1 cellular context compared by ENCODE assay signal in genomic region chr14:22978873-22979671, GRCh38.
A peak's percentile ranks its signal among the peaks of the same experiment; 100 is the strongest.
TF ChIP-seq lines count a peak whose summit lies in the region.

No MANE protein-coding gene starts in this region.

TF ChIP-seq in HEK293, 187 proteins besides CTCF, POLR2A, EP300 and RAD21 (continued from another document):
- TF ChIP-seq ZNF266 (tag by site-specific recombination; IDR thresholded peaks at IDR 0.05; ENCODE audit: low read depth) (no peak), ZSCAN4 (tag by site-specific recombination; IDR thresholded peaks at IDR 0.05) (no peak), ZNF529 (tag by site-specific recombination; IDR thresholded peaks at IDR 0.05; ENCODE audit: insufficient replicate concordance) (no peak), ZNF544 (tag by site-specific recombination; IDR thresholded peaks at IDR 0.05) (no peak), ZNF624 (tag by site-specific recombination; IDR thresholded peaks at IDR 0.05) (no peak), ZNF132 (tag by site-specific recombination; IDR thresholded peaks at IDR 0.05; ENCODE audit: borderline replicate concordance) (no peak), ZBTB48 (tag by site-specific recombination; IDR thresholded peaks at IDR 0.05) (peak; percentile 38; the same call in 1 of the 2 replicates), ZNF404 (tag by site-specific recombination; IDR thresholded peaks at IDR 0.05) (no peak), GFI1B (tag by site-specific recombination; IDR thresholded peaks at IDR 0.05) (no peak), GLI2 (tag by site-specific recombination; IDR thresholded peaks at IDR 0.05; ENCODE audit: borderline replicate concordance, low read depth) (no peak), PRDM1 (tag by site-specific recombination; IDR thresholded peaks at IDR 0.05) (no peak), PRDM4 (tag by site-specific recombination; IDR thresholded peaks at IDR 0.05) (no peak), ZNF560 (tag by site-specific recombination; IDR thresholded peaks at IDR 0.05; ENCODE audit: borderline replicate concordance) (no peak), ZNF223 (tag by site-specific recombination; IDR thresholded peaks at IDR 0.05) (no peak), ZNF341 (tag by site-specific recombination; IDR thresholded peaks at IDR 0.05; ENCODE audit: low read depth) (0 out of 2 replicates have a peak, but pooled peaks have one; percentile 16), ZNF521 (tag by site-specific recombination; IDR thresholded peaks at IDR 0.05) (no peak), ZNF274 (IDR thresholded peaks at IDR 0.05; ENCODE audit: low read length) (no peak), ZNF274 (tag by site-specific recombination; IDR thresholded peaks at IDR 0.05; ENCODE audit: borderline replicate concordance) (no peak), ZNF664 (tag by site-specific recombination; IDR thresholded peaks at IDR 0.05) (no peak), ZNF596 (tag by site-specific recombination; IDR thresholded peaks at IDR 0.05) (no peak), ZNF112 (tag by site-specific recombination; IDR thresholded peaks at IDR 0.05) (no peak), REPIN1 (tag by site-specific recombination; IDR thresholded peaks at IDR 0.05; ENCODE audit: low read depth) (no peak), ZBTB20 (tag by site-specific recombination; IDR thresholded peaks at IDR 0.05) (0 out of 2 replicates have a peak, but pooled peaks have one; percentile 19), OSR2 (tag by site-specific recombination; IDR thresholded peaks at IDR 0.05) (no peak), ZBTB17 (tag by site-specific recombination; IDR thresholded peaks at IDR 0.05) (peak; percentile 56; the same call in 1 of the 2 replicates), WT1 (tag by site-specific recombination; IDR thresholded peaks at IDR 0.05) (no peak), PBX3 (CRISPR knock-in tag; IDR thresholded peaks at IDR 0.05) (no peak), ZBTB10 (tag by site-specific recombination; IDR thresholded peaks at IDR 0.05) (no peak), ZNF335 (tag by site-specific recombination; conservative IDR thresholded peaks at IDR 0.05) (no peak), ZNF239 (tag by site-specific recombination; IDR thresholded peaks at IDR 0.05) (no peak)
- TF ChIP-seq, protein P1, sequence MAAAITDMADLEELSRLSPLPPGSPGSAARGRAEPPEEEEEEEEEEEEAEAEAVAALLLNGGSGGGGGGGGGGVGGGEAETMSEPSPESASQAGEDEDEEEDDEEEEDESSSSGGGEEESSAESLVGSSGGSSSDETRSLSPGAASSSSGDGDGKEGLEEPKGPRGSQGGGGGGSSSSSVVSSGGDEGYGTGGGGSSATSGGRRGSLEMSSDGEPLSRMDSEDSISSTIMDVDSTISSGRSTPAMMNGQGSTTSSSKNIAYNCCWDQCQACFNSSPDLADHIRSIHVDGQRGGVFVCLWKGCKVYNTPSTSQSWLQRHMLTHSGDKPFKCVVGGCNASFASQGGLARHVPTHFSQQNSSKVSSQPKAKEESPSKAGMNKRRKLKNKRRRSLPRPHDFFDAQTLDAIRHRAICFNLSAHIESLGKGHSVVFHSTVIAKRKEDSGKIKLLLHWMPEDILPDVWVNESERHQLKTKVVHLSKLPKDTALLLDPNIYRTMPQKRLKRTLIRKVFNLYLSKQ (tag by site-specific recombination; IDR thresholded peaks at IDR 0.05; ENCODE audit: borderline replicate concordance) = no peak
- TF ChIP-seq, protein P2, sequence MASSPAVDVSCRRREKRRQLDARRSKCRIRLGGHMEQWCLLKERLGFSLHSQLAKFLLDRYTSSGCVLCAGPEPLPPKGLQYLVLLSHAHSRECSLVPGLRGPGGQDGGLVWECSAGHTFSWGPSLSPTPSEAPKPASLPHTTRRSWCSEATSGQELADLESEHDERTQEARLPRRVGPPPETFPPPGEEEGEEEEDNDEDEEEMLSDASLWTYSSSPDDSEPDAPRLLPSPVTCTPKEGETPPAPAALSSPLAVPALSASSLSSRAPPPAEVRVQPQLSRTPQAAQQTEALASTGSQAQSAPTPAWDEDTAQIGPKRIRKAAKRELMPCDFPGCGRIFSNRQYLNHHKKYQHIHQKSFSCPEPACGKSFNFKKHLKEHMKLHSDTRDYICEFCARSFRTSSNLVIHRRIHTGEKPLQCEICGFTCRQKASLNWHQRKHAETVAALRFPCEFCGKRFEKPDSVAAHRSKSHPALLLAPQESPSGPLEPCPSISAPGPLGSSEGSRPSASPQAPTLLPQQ (tag by site-specific recombination; IDR thresholded peaks at IDR 0.05) = peak; percentile 75
- TF ChIP-seq, protein P3, sequence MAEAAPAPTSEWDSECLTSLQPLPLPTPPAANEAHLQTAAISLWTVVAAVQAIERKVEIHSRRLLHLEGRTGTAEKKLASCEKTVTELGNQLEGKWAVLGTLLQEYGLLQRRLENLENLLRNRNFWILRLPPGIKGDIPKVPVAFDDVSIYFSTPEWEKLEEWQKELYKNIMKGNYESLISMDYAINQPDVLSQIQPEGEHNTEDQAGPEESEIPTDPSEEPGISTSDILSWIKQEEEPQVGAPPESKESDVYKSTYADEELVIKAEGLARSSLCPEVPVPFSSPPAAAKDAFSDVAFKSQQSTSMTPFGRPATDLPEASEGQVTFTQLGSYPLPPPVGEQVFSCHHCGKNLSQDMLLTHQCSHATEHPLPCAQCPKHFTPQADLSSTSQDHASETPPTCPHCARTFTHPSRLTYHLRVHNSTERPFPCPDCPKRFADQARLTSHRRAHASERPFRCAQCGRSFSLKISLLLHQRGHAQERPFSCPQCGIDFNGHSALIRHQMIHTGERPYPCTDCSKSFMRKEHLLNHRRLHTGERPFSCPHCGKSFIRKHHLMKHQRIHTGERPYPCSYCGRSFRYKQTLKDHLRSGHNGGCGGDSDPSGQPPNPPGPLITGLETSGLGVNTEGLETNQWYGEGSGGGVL (tag by site-specific recombination; IDR thresholded peaks at IDR 0.05) = no peak
